ENCODE assay signal across 20 cellular contexts in the genomic region with DNA sequence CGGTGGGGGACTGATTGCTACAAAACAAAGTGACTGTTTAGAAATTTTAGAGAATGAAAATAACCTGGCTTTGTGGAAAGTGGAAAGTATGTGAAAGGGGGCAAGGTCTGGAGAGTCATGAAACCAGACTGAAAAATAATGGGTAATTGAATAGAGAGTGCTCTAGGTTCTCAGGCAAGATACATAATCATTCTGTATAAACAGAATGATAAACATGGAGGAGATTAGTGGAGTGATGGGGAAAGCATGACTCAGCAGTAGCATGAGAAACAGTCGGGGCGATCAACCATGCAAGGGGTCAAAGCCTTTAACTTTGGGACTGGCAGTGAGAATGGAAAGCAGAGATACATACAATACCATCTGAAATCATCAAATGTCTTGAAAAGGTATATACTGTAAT.
DNase-seq lines count a peak whose midpoint lies in the region; ATAC-seq, FAIRE-seq and TF ChIP-seq lines count a peak whose summit lies in the region.
"Had no signal": no experiment of that assay in that cellular context is flagged by ENCODE, and none has a peak within 500 bp of the region (broad histone marks: within the 10 kb centered on the region; RNA-seq: fewer than 3 reads in every experiment).

No MANE protein-coding gene starts in this region.

- no peaks in the 10 kb centered on the region for H4K20me1 ChIP-seq in IMR-90 (ENCODE audit: insufficient read depth, low read length)
- H4K20me1 ChIP-seq in fibroblast of lung (ENCODE audit: control insufficient read depth, extremely low read depth, insufficient read depth, low read length): no peaks in the 10 kb centered on the region

- H3K79me2 ChIP-seq in fibroblast of lung (ENCODE audit: control insufficient read depth, insufficient read depth, low read length): no peaks in the 10 kb centered on the region

- peak overlapping the region; percentile 68; the same call in 1 of the 2 replicates for H3K56ac ChIP-seq in IMR-90 (ENCODE audit: extremely low read depth, insufficient read depth, low read length)

- no peak overlapping the region for H3K9ac ChIP-seq in IMR-90 (ENCODE audit: low read depth, low read length)
- H3K9ac ChIP-seq in adipocyte (ENCODE audit: low read length): no peak overlapping the region
- H3K9ac ChIP-seq in fibroblast of lung (ENCODE audit: insufficient read depth, low read length): no peak overlapping the region
- H3K9ac ChIP-seq: neural progenitor cell had no signal

- H3K27me3 ChIP-seq in IMR-90 (ENCODE audit: control insufficient read depth, insufficient read depth, low read length): no peaks in the 10 kb centered on the region
- H3K27me3 ChIP-seq in adipocyte (replicated peaks; ENCODE audit: control insufficient read depth, insufficient read depth, low read length): no peaks in the 10 kb centered on the region
- no peaks in the 10 kb centered on the region for H3K27me3 ChIP-seq in fibroblast of lung (ENCODE audit: control insufficient read depth, insufficient read depth, low read length)
- H3K27me3 ChIP-seq in pancreas: no peaks in the 10 kb centered on the region
- H3K27me3 ChIP-seq in small intestine (ENCODE audit: control insufficient read depth in 2 of 2, insufficient read depth in 2 of 2, low read length in 2 of 2): no peaks in the 10 kb centered on the region
- H3K27me3 ChIP-seq: gastrocnemius medialis, neural progenitor cell, transverse colon had no signal

- FAIRE-seq in pancreas (lab: Jason Lieb, UNC) (no peak), small intestine (lab: Jason Lieb, UNC) (no peak)
- FAIRE-seq: HTR-8/SVneo had no signal

- ATAC-seq in IMR-90 (ENCODE audit: low read depth): peak; percentile 80
- ATAC-seq in GM18517 (IDR thresholded peaks at IDR 0.05; ENCODE audit: unreplicated experiment): no peak
- ATAC-seq in pancreas: no peak
- ATAC-seq: gastrocnemius medialis, lower lobe of right lung, sciatic nerve had no signal

- no peak overlapping the region for H2AK5ac ChIP-seq in IMR-90 (ENCODE audit: low read depth, low read length)

- no peak for TF ChIP-seq POLR2A in IMR-90 (IDR thresholded peaks at IDR 0.05; ENCODE audit: low read depth, low read length)

- no peaks in the 10 kb centered on the region for H3K9me1 ChIP-seq in IMR-90 (ENCODE audit: insufficient read depth, low read length)

- H3K18ac ChIP-seq in IMR-90 (ENCODE audit: low read depth, low read length): peak overlapping the region; percentile 94

- peak overlapping the region; percentile 96; the same call in 1 of the 2 replicates for H3K27ac ChIP-seq in IMR-90 (ENCODE audit: insufficient read depth, low read length)
- no peak overlapping the region for H3K27ac ChIP-seq in fibroblast of lung (ENCODE audit: insufficient read depth, low read length)
- H3K27ac ChIP-seq in pancreas: no peak overlapping the region
- no peak overlapping the region for H3K27ac ChIP-seq in small intestine (ENCODE audit: low read depth in 1 of 2, low read length in 1 of 2)
- H3K27ac ChIP-seq: C4-2B, gastrocnemius medialis, lower lobe of right lung, neural progenitor cell, transverse colon had no signal

- TF ChIP-seq RAD21 in IMR-90 (IDR thresholded peaks at IDR 0.05; ENCODE audit: low read length): no peak

- intact Hi-C loops in IMR-90 (cut with micrococcal nuclease): loop anchor here (10.0 kb wide), 1 partner anchor 918 kb away; a partner anchor contains a TSS
- intact Hi-C loops in pancreas (cut with DNase I): no loop called here

- POLR2A ChIA-PET in IMR-90 (lab: Charles Lee; ENCODE audit: unreplicated experiment): no interaction called here

- in situ Hi-C loops in IMR-90 (cut with MboI; ENCODE audit: low sequenced_read_pairs): no loop called here

- WGBS in IMR-90 (ENCODE audit: extremely low coverage in 2 of 2, insufficient read length in 1 of 2), 2 experiments: 17% methylated on average over 1 of the region's 3 CpGs; no CpG with 5 or more reads in 1 of the 2 experiments
- WGBS in pancreas, 2 donors: 53 to 80% methylated on average over 3 of the region's 3 CpGs
- 55 to 73% (median 62%) methylated on average over 3 of the region's 3 CpGs for WGBS in small intestine, 3 donors

- dilution Hi-C loops in IMR-90 (cut with HindIII; ENCODE audit: low sequenced_read_pairs, unreplicated experiment): no loop called here

- peak overlapping the region in 1 of 2 experiments; percentile 56; a peak in 2 of 4 replicates for H4K8ac ChIP-seq in IMR-90 (ENCODE audit: low read depth in 2 of 2, low read length in 2 of 2)

- H3K4me1 ChIP-seq in IMR-90 (ENCODE audit: control insufficient read depth, insufficient read depth, low read length) (peaks cover 7% of the 10 kb centered on the region), adipocyte (ENCODE audit: control insufficient read depth, insufficient read depth, low read length) (peaks cover 23% of the 10 kb centered on the region), fibroblast of lung (ENCODE audit: control insufficient read depth, extremely low read depth, insufficient read depth, low read length) (no peaks in the 10 kb centered on the region), pancreas (no peaks in the 10 kb centered on the region), small intestine (ENCODE audit: control insufficient read depth in 2 of 2, insufficient read depth in 1 of 2, low read depth in 1 of 2, low read length in 1 of 2) (no peaks in the 10 kb centered on the region)
- H3K4me1 ChIP-seq: gastrocnemius medialis, lower lobe of right lung, neural progenitor cell, transverse colon had no signal

- H3K4me2 ChIP-seq in IMR-90 (ENCODE audit: low read depth, low read length) (peak overlapping the region; percentile 38; the same call in 1 of the 2 replicates), fibroblast of lung (ENCODE audit: extremely low read depth, insufficient read depth, low read length) (no peak overlapping the region)
- H3K4me2 ChIP-seq: neural progenitor cell had no signal

- H2AK9ac ChIP-seq in IMR-90 (replicated peaks; ENCODE audit: low read depth, low read length, poor library complexity): peak overlapping the region; percentile 44

- H2AFZ ChIP-seq in IMR-90 (replicated peaks; ENCODE audit: low read length, poor library complexity) (no peak overlapping the region), fibroblast of lung (ENCODE audit: low read length) (no peak overlapping the region)
- H2AFZ ChIP-seq: neural progenitor cell had no signal

- no peak overlapping the region for H2BK15ac ChIP-seq in IMR-90 (ENCODE audit: low read depth, low read length)

- no peaks in the 10 kb centered on the region for H3K9me3 ChIP-seq in IMR-90 (ENCODE audit: control insufficient read depth, insufficient read depth, low read length)
- H3K9me3 ChIP-seq in adipocyte (ENCODE audit: control insufficient read depth, low read length): no peaks in the 10 kb centered on the region
- H3K9me3 ChIP-seq in fibroblast of lung (ENCODE audit: control insufficient read depth, insufficient read depth, low read depth, low read length): no peaks in the 10 kb centered on the region
- H3K9me3 ChIP-seq in pancreas: no peaks in the 10 kb centered on the region
- no peaks in the 10 kb centered on the region for H3K9me3 ChIP-seq in small intestine (ENCODE audit: control insufficient read depth, low read depth)
- H3K9me3 ChIP-seq: gastrocnemius medialis, lower lobe of right lung, transverse colon had no signal

- peak overlapping the region; percentile 89 for H2BK5ac ChIP-seq in IMR-90 (ENCODE audit: low read depth, low read length, poor library complexity, severe bottlenecking)

- H4K5ac ChIP-seq in IMR-90 (ENCODE audit: low read depth, low read length): peak overlapping the region; percentile 57

- H2BK20ac ChIP-seq in IMR-90 (ENCODE audit: low read depth, low read length): peak overlapping the region; percentile 66; the same call in 1 of the 2 replicates

- no peaks in the 10 kb centered on the region for H3K79me1 ChIP-seq in IMR-90 (ENCODE audit: low read depth in 1 of 2, low read length in 2 of 2)

- H3K4ac ChIP-seq in IMR-90 (ENCODE audit: low read depth, low read length): peak overlapping the region; percentile 59

- no peak overlapping the region; the same call in 1 of the 2 replicates for H3K14ac ChIP-seq in IMR-90 (replicated peaks; ENCODE audit: low read depth, low read length)

- CTCF ChIA-PET in IMR-90 (lab: Yijun Ruan, JAX): no interaction called here

- H3K36me3 ChIP-seq in IMR-90 (ENCODE audit: control insufficient read depth, insufficient read depth, low read length) (no peaks in the 10 kb centered on the region), adipocyte (ENCODE audit: control insufficient read depth, insufficient read depth, low read length, severe bottlenecking) (no peaks in the 10 kb centered on the region), fibroblast of lung (ENCODE audit: control insufficient read depth, insufficient read depth, low read length) (no peaks in the 10 kb centered on the region), pancreas (no peaks in the 10 kb centered on the region), small intestine (ENCODE audit: control insufficient read depth in 2 of 2, insufficient read depth in 2 of 2, low read length in 2 of 2) (no peaks in the 10 kb centered on the region)
- H3K36me3 ChIP-seq: gastrocnemius medialis, lower lobe of right lung, neural progenitor cell, transverse colon had no signal

- TF ChIP-seq CTCF in IMR-90 (conservative IDR thresholded peaks at IDR 0.05; ENCODE audit: low read depth, low read length): no peak
- no peak for TF ChIP-seq CTCF in fibroblast of lung (conservative IDR thresholded peaks at IDR 0.05 in 1 of 2, IDR thresholded peaks at IDR 0.05 in 1 of 2; ENCODE audit: low read depth in 1 of 2, low read length in 2 of 2)
- TF ChIP-seq CTCF in pancreas (IDR thresholded peaks at IDR 0.05): no peak

- BruUV-seq in IMR-90 (replicated peaks; lab: Mats Ljungman, UMichigan): no TSS peak

- H3K23ac ChIP-seq in IMR-90 (ENCODE audit: low read depth, low read length): peak overlapping the region; percentile 36; the same call in 1 of the 2 replicates

- no peak overlapping the region for H4K91ac ChIP-seq in IMR-90 (ENCODE audit: insufficient read depth, low read depth, low read length)

- peak overlapping the region; percentile 62 for H2BK120ac ChIP-seq in IMR-90 (ENCODE audit: low read depth, low read length)

- H3K4me3 ChIP-seq in IMR-90 (ENCODE audit: insufficient read depth, low read depth, low read length) (no peak overlapping the region), adipocyte (ENCODE audit: low read length) (no peak overlapping the region), fibroblast of lung (replicated peaks in 1 of 4; ENCODE audit: control extremely low read depth in 1 of 4, insufficient read depth in 1 of 4, low read depth in 3 of 4, low read length in 4 of 4) (no peak overlapping the region), pancreas (no peak overlapping the region), small intestine (ENCODE audit: low read depth in 1 of 2, low read length in 2 of 2) (no peak overlapping the region)
- H3K4me3 ChIP-seq: gastrocnemius medialis, lower lobe of right lung, neural progenitor cell, transverse colon had no signal

- DNase-seq in IMR-90 (peak; percentile 56), adipocyte (ENCODE audit: low read depth) (peak; percentile 72), fibroblast of lung (ENCODE audit: low read depth in 2 of 2) (peak; percentile 37 to 64), renal cortical epithelial cell (ENCODE audit: low read depth) (peak; percentile 63), AG08395 (ENCODE audit: low spot score) (no peak), pancreas (no peak), small intestine (no peak)
- DNase-seq: activated B cell treated with CpG ODN at 0.5 μM for 24 hours; activated effector memory CD4-positive, alpha-beta T cell treated with Interleukin-2 at 50 U/mL for 16 hours; anterior cingulate cortex; gastrocnemius medialis; lower lobe of right lung; NCI-H1694; NCI-H524 treated with DMSO at 0.1 percent for 48 hours; transverse colon had no signal

Comparison
In these comparisons a context has a peak if more than half of its experiments do, and no peak if none do; other contexts are left out.
1. DNase-seq: peak in IMR-90 (single experiment), adipocyte (single experiment), fibroblast of lung (2 of 2) and renal cortical epithelial cell (single experiment); none in AG08395 (single experiment), pancreas (0 of 6) and small intestine (single experiment).